ENCODE assay signal across 9 cellular contexts in genomic region chr13:80716610-80717081, GRCh38.
DNase-seq lines count a peak whose midpoint lies in the region; ATAC-seq and TF ChIP-seq lines count a peak whose summit lies in the region.
"Had no signal": no experiment of that assay in that cellular context is flagged by ENCODE, and none has a peak within 500 bp of the region (broad histone marks: within the 10 kb centered on the region; RNA-seq: fewer than 3 reads in every experiment).

No MANE protein-coding gene starts in this region.

- H2AFZ ChIP-seq in H9 (ENCODE audit: low read length) = peak overlapping the region; percentile 45
- peak overlapping the region; percentile 66 for H2AFZ ChIP-seq in neuronal stem cell (ENCODE audit: low read length)

- H3K18ac ChIP-seq in H9 (ENCODE audit: insufficient read length, low read depth, low read length) (no peak overlapping the region), neuronal stem cell (ENCODE audit: low read length) (no peak overlapping the region)

- CTCF ChIA-PET in CD8-positive, alpha-beta T cell (lab: Charles Lee) = no interaction called here

- H3K14ac ChIP-seq in H9 (ENCODE audit: insufficient read depth, low read length) (no peak overlapping the region), neuronal stem cell (ENCODE audit: low read length) (no peak overlapping the region)

- H2BK15ac ChIP-seq in H9 (ENCODE audit: low read depth, low read length) (no peak overlapping the region), neuronal stem cell (ENCODE audit: low read length) (no peak overlapping the region)

- no peak overlapping the region for H4K91ac ChIP-seq in H9 (ENCODE audit: insufficient read length, low read depth, low read length)
- H4K91ac ChIP-seq in neuronal stem cell (ENCODE audit: low read depth, low read length, poor library complexity) = no peak overlapping the region

- no peak for ATAC-seq in effector memory CD8-positive, alpha-beta T cell (replicated peaks)
- ATAC-seq in CD8-positive, alpha-beta T cell = no peak

- H4K5ac ChIP-seq in H9 (ENCODE audit: insufficient read length, low read depth, low read length) = no peak overlapping the region

- H3K4ac ChIP-seq in H9 (ENCODE audit: low read depth, low read length) (no peak overlapping the region), neuronal stem cell (ENCODE audit: low read length) (no peak overlapping the region)

- no peaks in the 10 kb centered on the region for H3K36me3 ChIP-seq in endodermal cell (ENCODE audit: control insufficient read depth, insufficient read depth, low read length)
- H3K36me3 ChIP-seq in neuronal stem cell (replicated peaks in 1 of 2; ENCODE audit: control insufficient read depth in 2 of 2, insufficient read depth in 2 of 2, low read length in 2 of 2) = no peaks in the 10 kb centered on the region
- H3K36me3 ChIP-seq in thyroid gland = no peaks in the 10 kb centered on the region
- no peaks in the 10 kb centered on the region for H3K36me3 ChIP-seq in CD8-positive, alpha-beta T cell (ENCODE audit: insufficient read depth, low read length)

- no peak overlapping the region for H3K27ac ChIP-seq in H9 (ENCODE audit: insufficient read length, low read depth, low read length)
- H3K27ac ChIP-seq in endodermal cell (ENCODE audit: low read depth, low read length) = peak overlapping the region; percentile 57
- H3K27ac ChIP-seq in neuronal stem cell (replicated peaks; ENCODE audit: low read length) = no peak overlapping the region
- no peak overlapping the region for H3K27ac ChIP-seq in thyroid gland
- H3K27ac ChIP-seq in CD8-positive, alpha-beta T cell (ENCODE audit: low read depth, low read length) = no peak overlapping the region

- intact Hi-C loops in thyroid gland (cut with DNase I) = no loop called here
- intact Hi-C loops in CD8-positive, alpha-beta T cell (cut with DNase I, micrococcal nuclease) = no loop called here

- H3K4me1 Mint-ChIP-seq in H9 = peaks cover 10 to 13% of the 10 kb centered on the region in 2 experiments
- peaks cover 5% of the 10 kb centered on the region for H3K4me1 Mint-ChIP-seq in endodermal cell
- no peaks in the 10 kb centered on the region for H3K4me1 Mint-ChIP-seq in effector memory CD8-positive, alpha-beta T cell (ENCODE audit: low read depth in 2 of 2)
- no peaks in the 10 kb centered on the region for H3K4me1 Mint-ChIP-seq in CD8-positive, alpha-beta T cell (ENCODE audit: low read depth)

- H3K79me1 ChIP-seq in H9 (ENCODE audit: insufficient read depth, low read depth, low read length, poor library complexity, severe bottlenecking) (no peaks in the 10 kb centered on the region), neuronal stem cell (ENCODE audit: low read depth, low read length) (no peaks in the 10 kb centered on the region)

- no peak overlapping the region for H3T11ph ChIP-seq in H9 (ENCODE audit: low read length)

- H3K9me3 Mint-ChIP-seq in H9 (peaks cover 10 to 11% of the 10 kb centered on the region in 2 experiments; a peak in 4 of 5 replicates), endodermal cell (peaks cover 6% of the 10 kb centered on the region)
- H3K9me3 Mint-ChIP-seq in effector memory CD8-positive, alpha-beta T cell = peaks cover 0 to 7% of the 10 kb centered on the region in 2 donors
- H3K9me3 Mint-ChIP-seq in CD8-positive, alpha-beta T cell = no peaks in the 10 kb centered on the region

- H4K8ac ChIP-seq in H9 (replicated peaks; ENCODE audit: insufficient read length, low read depth, low read length) = no peak overlapping the region
- no peak overlapping the region for H4K8ac ChIP-seq in neuronal stem cell (ENCODE audit: low read depth, low read length)

- H2BK12ac ChIP-seq in H9 (ENCODE audit: insufficient read length, low read depth, low read length) = no peak overlapping the region
- H2BK12ac ChIP-seq in neuronal stem cell (ENCODE audit: low read length) = no peak overlapping the region

- DNase-seq in H9 (no peak), NCI-H510A (lab: John Stamatoyannopoulos, UW) (peak; percentile 9), endodermal cell (no peak), neuronal stem cell (ENCODE audit: low spot score) (no peak), thyroid gland (no peak), LoVo (ENCODE audit: low spot score) (no peak)
- no peak for DNase-seq in effector memory CD8-positive, alpha-beta T cell
- no peak for DNase-seq in CD8-positive, alpha-beta T cell
- DNase-seq: GOT3 had no signal

- no peak overlapping the region for H3K23ac ChIP-seq in H9 (ENCODE audit: insufficient read length, low read depth, low read length)
- H3K23ac ChIP-seq in neuronal stem cell (ENCODE audit: low read depth, low read length, poor library complexity) = no peak overlapping the region

- POLR2A ChIA-PET in CD8-positive, alpha-beta T cell (lab: Charles Lee) = no interaction called here

- H4K20me1 ChIP-seq in H9 (ENCODE audit: control insufficient read depth, insufficient read depth, insufficient read length) = no peaks in the 10 kb centered on the region

- TF ChIP-seq CTCF in H9 (conservative IDR thresholded peaks at IDR 0.05) (no peak), endodermal cell (conservative IDR thresholded peaks at IDR 0.05) (no peak), thyroid gland (IDR thresholded peaks at IDR 0.05) (no peak)
- no peak for TF ChIP-seq CTCF in CD8-positive, alpha-beta T cell (IDR thresholded peaks at IDR 0.05)

- H3K4me3 ChIP-seq in endodermal cell (ENCODE audit: low read length) = no peak overlapping the region
- no peak overlapping the region for H3K4me3 ChIP-seq in neuronal stem cell (ENCODE audit: low read length in 2 of 2)
- no peak overlapping the region for H3K4me3 ChIP-seq in thyroid gland (replicated peaks in 1 of 3)
- H3K4me3 ChIP-seq in CD8-positive, alpha-beta T cell (ENCODE audit: low read depth, low read length) = no peak overlapping the region

- H3K56ac ChIP-seq in H9 (ENCODE audit: insufficient read length, low read depth, low read length) = no peak overlapping the region

- peaks cover 3% of the 10 kb centered on the region; the same call in 1 of the 2 replicates for H3K4me1 ChIP-seq in H9 (ENCODE audit: insufficient read depth, low read length)
- peaks cover 5% of the 10 kb centered on the region for H3K4me1 ChIP-seq in endodermal cell (ENCODE audit: control insufficient read depth, insufficient read depth, low read length)
- peaks cover 5 to 12% of the 10 kb centered on the region in 2 donors for H3K4me1 ChIP-seq in neuronal stem cell (ENCODE audit: control insufficient read depth in 2 of 2, insufficient read depth in 1 of 2, low read depth in 1 of 2, low read length in 2 of 2)
- no peaks in the 10 kb centered on the region for H3K4me1 ChIP-seq in thyroid gland
- no peaks in the 10 kb centered on the region for H3K4me1 ChIP-seq in CD8-positive, alpha-beta T cell (ENCODE audit: insufficient read depth, low read length)

- WGBS in H9 (ENCODE audit: extremely low coverage, insufficient read length, low lambda C conversion rate) = no CpG with 5 or more reads among the region's 5 CpGs
- 45 to 65% methylated on average over 3 of the region's 5 CpGs for WGBS in endodermal cell (ENCODE audit: insufficient coverage in 1 of 2, insufficient read length in 1 of 2), 2 experiments
- no CpG with 5 or more reads among the region's 5 CpGs for WGBS in neuronal stem cell (ENCODE audit: extremely low coverage in 2 of 2, insufficient read length in 2 of 2, insufficient replicate concordance in 1 of 2), 2 donors
- 50 to 59% methylated on average over 5 of the region's 5 CpGs for WGBS in thyroid gland, 2 donors

- peak overlapping the region in 2 of 3 experiments; percentile 40 to 63; a peak in 3 of 7 replicates for H3K27ac Mint-ChIP-seq in H9
- no peak overlapping the region for H3K27ac Mint-ChIP-seq in endodermal cell
- H3K27ac Mint-ChIP-seq in effector memory CD8-positive, alpha-beta T cell = no peak overlapping the region
- H3K27ac Mint-ChIP-seq in CD8-positive, alpha-beta T cell = no peak overlapping the region

- H3K79me2 ChIP-seq in H9 (ENCODE audit: insufficient read depth, low read length) = no peaks in the 10 kb centered on the region

- H3K36me3 Mint-ChIP-seq in H9 (ENCODE audit: insufficient read depth in 1 of 3, low read depth in 3 of 3) = peaks cover 0 to 8% (median 0%) of the 10 kb centered on the region in 3 experiments; a peak in 3 of 7 replicates
- H3K36me3 Mint-ChIP-seq in endodermal cell (ENCODE audit: low read depth) = peaks cover 2% of the 10 kb centered on the region
- no peaks in the 10 kb centered on the region for H3K36me3 Mint-ChIP-seq in effector memory CD8-positive, alpha-beta T cell (ENCODE audit: insufficient read depth)
- no peaks in the 10 kb centered on the region for H3K36me3 Mint-ChIP-seq in CD8-positive, alpha-beta T cell

- no peaks in the 10 kb centered on the region for H3K23me2 ChIP-seq in H9 (ENCODE audit: insufficient read length, low read depth, low read length, poor library complexity, severe bottlenecking)

- no peak overlapping the region for H2BK20ac ChIP-seq in H9 (ENCODE audit: low read depth, low read length, poor library complexity, severe bottlenecking)

- H3K9me3 ChIP-seq in H9 (ENCODE audit: control insufficient read depth, low read depth, low read length) = no peaks in the 10 kb centered on the region
- H3K9me3 ChIP-seq in endodermal cell (ENCODE audit: control insufficient read depth, low read length) = peaks cover 4% of the 10 kb centered on the region
- H3K9me3 ChIP-seq in neuronal stem cell (replicated peaks in 1 of 2; ENCODE audit: control insufficient read depth in 2 of 2, insufficient read depth in 1 of 2, low read depth in 1 of 2, low read length in 2 of 2) = peaks cover 0 to 21% of the 10 kb centered on the region in 2 donors
- H3K9me3 ChIP-seq in thyroid gland = no peaks in the 10 kb centered on the region
- H3K9me3 ChIP-seq in CD8-positive, alpha-beta T cell (ENCODE audit: low read length) = no peaks in the 10 kb centered on the region

- H2BK120ac ChIP-seq in H9 (ENCODE audit: low read depth, low read length, poor library complexity, severe bottlenecking) = no peak overlapping the region
- no peak overlapping the region for H2BK120ac ChIP-seq in neuronal stem cell (ENCODE audit: low read depth, low read length)

- H2BK5ac ChIP-seq in H9 (ENCODE audit: insufficient read length, low read length) (no peak overlapping the region), neuronal stem cell (ENCODE audit: low read length) (no peak overlapping the region)

- H3K4me3 Mint-ChIP-seq in H9 = no peak overlapping the region
- no peak overlapping the region for H3K4me3 Mint-ChIP-seq in endodermal cell
- no peak overlapping the region for H3K4me3 Mint-ChIP-seq in effector memory CD8-positive, alpha-beta T cell
- H3K4me3 Mint-ChIP-seq in CD8-positive, alpha-beta T cell = no peak overlapping the region

- H2AK5ac ChIP-seq in H9 (ENCODE audit: insufficient read length, low read length) (no peak overlapping the region), neuronal stem cell (ENCODE audit: low read depth, low read length) (no peak overlapping the region)

- no peak for TF ChIP-seq POLR2A in thyroid gland (IDR thresholded peaks at IDR 0.05)

- H3K27me3 Mint-ChIP-seq in H9 (ENCODE audit: low read depth) = no peaks in the 10 kb centered on the region
- H3K27me3 Mint-ChIP-seq in endodermal cell (ENCODE audit: insufficient read depth) = no peaks in the 10 kb centered on the region
- H3K27me3 Mint-ChIP-seq in effector memory CD8-positive, alpha-beta T cell = no peaks in the 10 kb centered on the region
- no peaks in the 10 kb centered on the region for H3K27me3 Mint-ChIP-seq in CD8-positive, alpha-beta T cell (ENCODE audit: low read depth)

- H3K4me2 ChIP-seq in H9 (ENCODE audit: insufficient read depth, insufficient read length, low read length) = no peak overlapping the region
- H3K4me2 ChIP-seq in neuronal stem cell (ENCODE audit: insufficient read depth, low read length, poor library complexity, severe bottlenecking) = no peak overlapping the region

- H3K9ac ChIP-seq in H9 (ENCODE audit: extremely low read depth, insufficient read length, low read length) (no peak overlapping the region), endodermal cell (ENCODE audit: extremely low read depth, low read length, poor library complexity, severe bottlenecking) (no peak overlapping the region), neuronal stem cell (ENCODE audit: low read depth, low read length, poor library complexity) (no peak overlapping the region)

- no peaks in the 10 kb centered on the region for H3K27me3 ChIP-seq in H9 (ENCODE audit: insufficient read depth, low read length)
- no peaks in the 10 kb centered on the region for H3K27me3 ChIP-seq in endodermal cell (ENCODE audit: control insufficient read depth, insufficient read depth, low read length, poor library complexity, severe bottlenecking)
- H3K27me3 ChIP-seq in neuronal stem cell (ENCODE audit: control insufficient read depth in 3 of 3, insufficient read depth in 3 of 3, low read depth in 1 of 3, low read length in 3 of 3) = no peaks in the 10 kb centered on the region
- no peaks in the 10 kb centered on the region for H3K27me3 ChIP-seq in thyroid gland
- no peaks in the 10 kb centered on the region for H3K27me3 ChIP-seq in CD8-positive, alpha-beta T cell (ENCODE audit: insufficient read depth, low read length)

Comparison
In these comparisons a context has a peak if more than half of its experiments do, and no peak if none do; other contexts are left out.
1. H3K27ac Mint-ChIP-seq: peak in H9 (2 of 3); none in endodermal cell (single experiment), effector memory CD8-positive, alpha-beta T cell (0 of 2) and CD8-positive, alpha-beta T cell (single experiment).